ENCODE assay signal across 19 cellular contexts in genomic region chrX:19833034-19833677, GRCh38. TPM values are rescaled to one million over a fixed set of nuclear protein-coding genes. Genes with fewer than 3 reads are reported as not detected.
DNase-seq lines count a peak whose midpoint lies in the region; ATAC-seq, FAIRE-seq and TF ChIP-seq lines count a peak whose summit lies in the region.
"Had no signal": no experiment of that assay in that cellular context is flagged by ENCODE, and none has a peak within 500 bp of the region (broad histone marks: within the 10 kb centered on the region; RNA-seq: fewer than 3 reads in every experiment).

No MANE protein-coding gene starts in this region.

- 0% methylated on average over 2 of the region's 4 CpGs for WGBS in K562 (ENCODE audit: insufficient coverage, low coverage, missing lambda C conversion rate)

- DNase-seq in activated naive CD4-positive, alpha-beta T cell treated with anti-CD3 and anti-CD28 coated beads for 36 hours, result no peak
- DNase-seq in GM12892 (ENCODE audit: insufficient read length) (no peak), K562 (ENCODE audit: extremely low read depth in 1 of 4, low spot score in 3 of 4) (no peak), osteocyte (ENCODE audit: extremely low spot score, unreplicated experiment) (peak; percentile 59), SW480 (ENCODE audit: low spot score) (no peak)
- no peak for DNase-seq in central memory CD4-positive, alpha-beta T cell
- DNase-seq: DMS 273 treated with DMSO at 0.1 percent for 48 hours, GF-D8, HFFc6, Karpas-422, MM.1S, NCI-H1105, NCI-H1694 treated with DMSO at 0.1 percent for 48 hours, NCI-H2107, NCI-H2227 treated with DMSO at 0.1 percent for 48 hours, NCI-H524 treated with DMSO at 0.1 percent for 48 hours had no signal

- no peaks in the 10 kb centered on the region for H3K9me3 ChIP-seq in K562 (replicated peaks; ENCODE audit: control insufficient read depth, insufficient read depth, low read depth, low read length)
- H3K9me3 ChIP-seq: BLaER1 had no signal

- TF ChIP-seq POLR2A in GM12892 (IDR thresholded peaks at IDR 0.05; ENCODE audit: low read depth, low read length) (no peak), K562 (conservative IDR thresholded peaks at IDR 0.05) (no peak)

- no peaks in the 10 kb centered on the region for H3K27me3 Mint-ChIP-seq in activated naive CD4-positive, alpha-beta T cell treated with anti-CD3 and anti-CD28 coated beads, Interleukin-2, amount 50 U/mL, for 24 hours
- H3K27me3 Mint-ChIP-seq in activated naive CD4-positive, alpha-beta T cell treated with anti-CD3 and anti-CD28 coated beads for 36 hours (ENCODE audit: low read depth), result no peaks in the 10 kb centered on the region
- H3K27me3 Mint-ChIP-seq in osteocyte (ENCODE audit: unreplicated experiment), result no peaks in the 10 kb centered on the region

- H3K79me2 ChIP-seq in K562 (ENCODE audit: control insufficient read depth, insufficient read depth, low read length), result no peaks in the 10 kb centered on the region

- intact Hi-C loops in activated naive CD4-positive, alpha-beta T cell treated with anti-CD3 and anti-CD28 coated beads for 36 hours (cut with micrococcal nuclease), result no loop called here
- intact Hi-C loops in K562 (cut with micrococcal nuclease), result no loop called here

- in situ Hi-C loops in K562 (cut with MboI), result no loop called here

- TF ChIP-seq EP300 in K562 (IDR thresholded peaks at IDR 0.05; ENCODE audit: low read length), result no peak

- H3K9me3 Mint-ChIP-seq in activated naive CD4-positive, alpha-beta T cell treated with anti-CD3 and anti-CD28 coated beads, Interleukin-2, amount 50 U/mL, for 24 hours, result no peaks in the 10 kb centered on the region
- peaks cover 8% of the 10 kb centered on the region for H3K9me3 Mint-ChIP-seq in activated naive CD4-positive, alpha-beta T cell treated with anti-CD3 and anti-CD28 coated beads for 36 hours
- H3K9me3 Mint-ChIP-seq in osteocyte (ENCODE audit: unreplicated experiment), result peaks cover 11% of the 10 kb centered on the region
- H3K9me3 Mint-ChIP-seq: HFFc6 had no signal

- H3K27ac ChIP-seq in K562 (ENCODE audit: extremely low read depth, low read depth, low read length), result no peak overlapping the region
- H3K27ac ChIP-seq: BLaER1 had no signal

- H3K4me2 ChIP-seq in K562 (ENCODE audit: insufficient read depth, low read length), result no peak overlapping the region
- H3K4me2 ChIP-seq: BLaER1 had no signal

- H3K4me3 ChIP-seq in K562, result no peak overlapping the region
- H3K4me3 ChIP-seq: BLaER1 had no signal

- ATAC-seq in K562 (no peak), HG02981 (IDR thresholded peaks at IDR 0.05; ENCODE audit: unreplicated experiment) (no peak)

- BruUV-seq in K562 (replicated peaks; lab: Mats Ljungman, UMichigan), result no TSS peak

- FAIRE-seq in GM12892 (lab: Jason Lieb, UNC) (peak; percentile 76), K562 (lab: Jason Lieb, UNC) (no peak)

- no peak overlapping the region for H2AFZ ChIP-seq in K562 (ENCODE audit: low read depth, low read length)

- no peaks in the 10 kb centered on the region for H3K27me3 ChIP-seq in K562 (ENCODE audit: control insufficient read depth in 2 of 2, insufficient read depth in 2 of 2, low read length in 2 of 2)
- H3K27me3 ChIP-seq: BLaER1 had no signal

- no peak overlapping the region for H3K4me3 Mint-ChIP-seq in activated naive CD4-positive, alpha-beta T cell treated with anti-CD3 and anti-CD28 coated beads, Interleukin-2, amount 50 U/mL, for 24 hours
- no peak overlapping the region for H3K4me3 Mint-ChIP-seq in activated naive CD4-positive, alpha-beta T cell treated with anti-CD3 and anti-CD28 coated beads for 36 hours
- H3K4me3 Mint-ChIP-seq in osteocyte (ENCODE audit: unreplicated experiment), result no peak overlapping the region
- H3K4me3 Mint-ChIP-seq: HFFc6 had no signal

- H3K4me1 ChIP-seq in K562 (replicated peaks in 1 of 2; ENCODE audit: control insufficient read depth in 2 of 2, insufficient read depth in 2 of 2, low read length in 2 of 2), result no peaks in the 10 kb centered on the region; a peak in 1 of 5 replicates
- H3K4me1 ChIP-seq: BLaER1 had no signal

- peak overlapping the region; percentile 17 for H3K27ac Mint-ChIP-seq in activated naive CD4-positive, alpha-beta T cell treated with anti-CD3 and anti-CD28 coated beads, Interleukin-2, amount 50 U/mL, for 24 hours
- H3K27ac Mint-ChIP-seq in activated naive CD4-positive, alpha-beta T cell treated with anti-CD3 and anti-CD28 coated beads for 36 hours, result no peak overlapping the region
- H3K27ac Mint-ChIP-seq in osteocyte (ENCODE audit: unreplicated experiment), result no peak overlapping the region
- H3K27ac Mint-ChIP-seq: HFFc6 had no signal

- H3K36me3 Mint-ChIP-seq in activated naive CD4-positive, alpha-beta T cell treated with anti-CD3 and anti-CD28 coated beads, Interleukin-2, amount 50 U/mL, for 24 hours, result peaks cover 2% of the 10 kb centered on the region
- H3K36me3 Mint-ChIP-seq in activated naive CD4-positive, alpha-beta T cell treated with anti-CD3 and anti-CD28 coated beads for 36 hours (ENCODE audit: low read depth), result peaks cover 22% of the 10 kb centered on the region
- peaks cover 4% of the 10 kb centered on the region for H3K36me3 Mint-ChIP-seq in osteocyte (ENCODE audit: unreplicated experiment)

- no peaks in the 10 kb centered on the region for H3K9me1 ChIP-seq in K562 (ENCODE audit: control insufficient read depth, insufficient read depth, low read length)

- CTCF ChIA-PET in activated naive CD4-positive, alpha-beta T cell treated with anti-CD3 and anti-CD28 coated beads for 36 hours (lab: Charles Lee), result no interaction called here
- CTCF ChIA-PET in K562 (lab: Yijun Ruan, JAX; ENCODE audit: low intra/inter-chr PET ratio), result no interaction called here

- TF ChIP-seq CTCF in K562 (IDR thresholded peaks at IDR 0.05 in 2 of 3, conservative IDR thresholded peaks at IDR 0.05 in 1 of 3; ENCODE audit: insufficient read depth in 2 of 3, low read depth in 1 of 3, low read length in 3 of 3) (no peak), osteocyte (IDR thresholded peaks at IDR 0.05) (no peak)

- POLR2A ChIA-PET in K562 (lab: Yijun Ruan, JAX), result no interaction called here

- H4K20me1 ChIP-seq in K562 (replicated peaks; ENCODE audit: control insufficient read depth, insufficient read depth, low read length), result no peaks in the 10 kb centered on the region
- H4K20me1 ChIP-seq: BLaER1 had no signal

- peaks cover 33% of the 10 kb centered on the region for H3K4me1 Mint-ChIP-seq in activated naive CD4-positive, alpha-beta T cell treated with anti-CD3 and anti-CD28 coated beads, Interleukin-2, amount 50 U/mL, for 24 hours
- H3K4me1 Mint-ChIP-seq in activated naive CD4-positive, alpha-beta T cell treated with anti-CD3 and anti-CD28 coated beads for 36 hours (ENCODE audit: low read depth), result peaks cover 39% of the 10 kb centered on the region
- H3K4me1 Mint-ChIP-seq in osteocyte (ENCODE audit: unreplicated experiment), result no peaks in the 10 kb centered on the region

- H3K9ac ChIP-seq in K562 (ENCODE audit: insufficient read depth in 1 of 2, low read depth in 2 of 2, low read length in 2 of 2), result no peak overlapping the region
- H3K9ac ChIP-seq: BLaER1 had no signal

- H3K36me3 ChIP-seq in K562 (ENCODE audit: control insufficient read depth, insufficient read depth, low read length), result no peaks in the 10 kb centered on the region

- no peak for TF ChIP-seq RAD21 in K562 (CRISPR knock-in tag; conservative IDR thresholded peaks at IDR 0.05 in 1 of 2, IDR thresholded peaks at IDR 0.05 in 1 of 2)

TF ChIP-seq in K562, 482 proteins besides CTCF, POLR2A, EP300 and RAD21:
- TF ChIP-seq ZNF263 (CRISPR knock-in tag; IDR thresholded peaks at IDR 0.05; ENCODE audit: borderline replicate concordance) (peak; percentile 73), SMARCA4 (IDR thresholded peaks at IDR 0.05) (no peak)

RNA-seq across cellular contexts. Expression of gene SH3KBP1, which starts 54.2 kb away (rescaled TPM):
- total RNA-seq in activated naive CD4-positive, alpha-beta T cell treated with anti-CD3 and anti-CD28 coated beads for 36 hours, result 10 to 100 TPM; 67.5 to 78.3 TPM
- 124 TPM for polyA plus RNA-seq in GM12892 (2012; ENCODE audit: missing spikeins)
- 0.79 and 3.5 TPM in 2 replicates for total RNA-seq in K562 (2011; cell fraction: chromatin; rRNA removed; ENCODE audit: low replicate concordance)
- 0.17 and 1.4 TPM in 2 replicates for total RNA-seq in K562 (2011; cell fraction: nucleolus; rRNA removed)
- total RNA-seq in K562 (2011; cell fraction: nucleoplasm; rRNA removed), result 0.61 and 1.6 TPM in 2 replicates
- 0.65 and 1.5 TPM in 2 replicates for total RNA-seq in K562 (2014; rRNA removed)
- 0.80 and 1.2 TPM in 2 replicates for total RNA-seq in K562 (2014; rRNA removed; fragmentation: Illumina TruSeq; extraction: Trizol)
- 1.4 and 1.6 TPM in 2 replicates for total RNA-seq in K562 (2015; rRNA removed; fragmentation: Illumina TruSeq; extraction: Trizol)
- total RNA-seq in K562 (2021), result 1.1 and 1.5 TPM in 2 replicates
- polyA plus RNA-seq in K562 (2011; rRNA removed), result 0.54 and 0.75 TPM in 2 replicates
- polyA plus RNA-seq in K562 (2011; cell fraction: cytosol; rRNA removed), result 0.19 and 0.31 TPM in 2 replicates
- polyA plus RNA-seq in K562 (2011; cell fraction: nucleus; rRNA removed), result 0.49 and 0.54 TPM in 2 replicates
- 1.8 and 4.0 TPM in 2 replicates for polyA plus RNA-seq in K562 (2012)
- 1.0 and 1.5 TPM in 2 replicates for polyA plus RNA-seq in K562 (2014; fragmentation: Illumina TruSeq; extraction: Trizol)
- polyA plus RNA-seq in K562 (2014; fragmentation: Nextera tagmentation; extraction: Ambion mirVana), result under 1 TPM; 0.10 to 0.14 TPM
- polyA plus RNA-seq in K562 (2014; rRNA removed), result 0.91 and 1.4 TPM in 2 replicates
- 1.9 TPM in 2 replicates for polyA minus RNA-seq in K562 (2011; rRNA and poly(A)+ RNA removed)
- 1.4 and 1.9 TPM in 2 replicates for polyA minus RNA-seq in K562 (2011; cell fraction: cytosol; rRNA and poly(A)+ RNA removed)
- polyA minus RNA-seq in K562 (2011; cell fraction: nucleus; rRNA and poly(A)+ RNA removed), result 0.13 and 0.67 TPM in 2 replicates
- 48.1 and 52.7 TPM in 2 replicates for total RNA-seq in osteocyte

Comparison
In these comparisons a context has a peak if more than half of its experiments do, and no peak if none do; other contexts are left out.
1. RNA of gene SH3KBP1, which starts 54.2 kb away (total RNA-seq): 67.5 to 78.3 TPM in activated naive CD4-positive, alpha-beta T cell treated with anti-CD3 and anti-CD28 coated beads for 36 hours and 48.1 to 52.7 TPM in osteocyte; 0.17 to 3.5 TPM in K562; every median in the first group is over 10 times any median in the second.